8 cellular contexts compared by ENCODE assay signal in the genomic region with DNA sequence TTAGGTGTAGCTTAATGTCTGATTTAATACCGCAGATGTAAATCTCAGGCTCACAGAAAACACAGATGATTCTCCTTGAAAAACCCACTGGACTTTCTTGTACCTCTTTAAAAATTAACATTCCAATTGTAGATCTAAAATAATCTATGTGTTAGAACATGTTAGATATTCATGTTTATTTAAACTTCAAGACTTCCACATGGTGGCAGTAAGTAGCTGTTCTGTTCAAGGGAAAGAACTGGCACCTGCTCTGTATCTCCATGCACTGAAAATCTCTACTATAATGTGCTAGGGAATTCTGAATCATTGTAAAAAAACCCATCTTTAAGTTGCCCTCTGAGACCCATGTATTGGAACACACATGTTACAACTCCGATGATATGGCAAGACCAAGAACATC.
DNase-seq lines count a peak whose midpoint lies in the region; ATAC-seq and TF ChIP-seq lines count a peak whose summit lies in the region.
"Had no signal": no experiment of that assay in that cellular context is flagged by ENCODE, and none has a peak within 500 bp of the region (broad histone marks: within the 10 kb centered on the region; RNA-seq: fewer than 3 reads in every experiment).

No MANE protein-coding gene starts in this region.

- no peaks in the 10 kb centered on the region for H3K27me3 Mint-ChIP-seq in H9 (ENCODE audit: low read depth)

- H3K14ac ChIP-seq in H9 (ENCODE audit: insufficient read depth, low read length) = no peak overlapping the region

- no CpG with 5 or more reads among the region's 2 CpGs for WGBS in H9 (ENCODE audit: extremely low coverage, insufficient read length, low lambda C conversion rate)

- no peaks in the 10 kb centered on the region for H3K9me3 Mint-ChIP-seq in H9

- DNase-seq in H9 (no peak), NCI-H82 (lab: John Stamatoyannopoulos, UW) (peak; percentile 56), epithelial cell of esophagus (ENCODE audit: low read depth) (peak; percentile 33), renal cortical epithelial cell (ENCODE audit: low read depth) (peak; percentile 19), HuH-7.5 (ENCODE audit: low spot score) (no peak), mucosa of gallbladder (ENCODE audit: low spot score) (no peak)
- DNase-seq: ovary had no signal

- H4K20me1 ChIP-seq in H9 (ENCODE audit: control insufficient read depth, insufficient read depth, insufficient read length) = no peaks in the 10 kb centered on the region

- no peaks in the 10 kb centered on the region for H3K36me3 Mint-ChIP-seq in H9 (ENCODE audit: insufficient read depth in 1 of 3, low read depth in 3 of 3)

- no peak overlapping the region for H3K27ac ChIP-seq in H9 (ENCODE audit: insufficient read length, low read depth, low read length)
- H3K27ac ChIP-seq: ovary had no signal

- no peak overlapping the region for H4K5ac ChIP-seq in H9 (ENCODE audit: insufficient read length, low read depth, low read length)

- no peak overlapping the region for H3K4me3 ChIP-seq in epithelial cell of esophagus (ENCODE audit: low read length)
- H3K4me3 ChIP-seq: ovary had no signal

- no peaks in the 10 kb centered on the region for H3K79me1 ChIP-seq in H9 (ENCODE audit: insufficient read depth, low read depth, low read length, poor library complexity, severe bottlenecking)

- H4K8ac ChIP-seq in H9 (replicated peaks; ENCODE audit: insufficient read length, low read depth, low read length) = no peak overlapping the region

- H3K9me3 ChIP-seq in H9 (ENCODE audit: control insufficient read depth, low read depth, low read length) = no peaks in the 10 kb centered on the region
- H3K9me3 ChIP-seq: ovary had no signal

- H3K4me3 Mint-ChIP-seq in H9 = no peak overlapping the region

- no peak overlapping the region for H2BK120ac ChIP-seq in H9 (ENCODE audit: low read depth, low read length, poor library complexity, severe bottlenecking)

- H2BK5ac ChIP-seq in H9 (ENCODE audit: insufficient read length, low read length) = no peak overlapping the region

- no peak overlapping the region for H2BK15ac ChIP-seq in H9 (ENCODE audit: low read depth, low read length)

- no peak overlapping the region for H2AFZ ChIP-seq in H9 (ENCODE audit: low read length)

- H3T11ph ChIP-seq in H9 (ENCODE audit: low read length) = no peak overlapping the region

- no peak overlapping the region for H4K91ac ChIP-seq in H9 (ENCODE audit: insufficient read length, low read depth, low read length)

- no peak overlapping the region for H3K18ac ChIP-seq in H9 (ENCODE audit: insufficient read length, low read depth, low read length)

- no peak overlapping the region for H2BK12ac ChIP-seq in H9 (ENCODE audit: insufficient read length, low read depth, low read length)

- no peaks in the 10 kb centered on the region for H3K23me2 ChIP-seq in H9 (ENCODE audit: insufficient read length, low read depth, low read length, poor library complexity, severe bottlenecking)

- H2BK20ac ChIP-seq in H9 (ENCODE audit: low read depth, low read length, poor library complexity, severe bottlenecking) = no peak overlapping the region

- no peaks in the 10 kb centered on the region for H3K4me1 ChIP-seq in H9 (ENCODE audit: insufficient read depth, low read length)

- no peak overlapping the region for H3K4ac ChIP-seq in H9 (ENCODE audit: low read depth, low read length)

- H3K4me2 ChIP-seq in H9 (ENCODE audit: insufficient read depth, insufficient read length, low read length) = no peak overlapping the region

- H3K27me3 ChIP-seq in H9 (ENCODE audit: insufficient read depth, low read length) = no peaks in the 10 kb centered on the region
- H3K27me3 ChIP-seq: ovary had no signal

- H3K27ac Mint-ChIP-seq in H9 = no peak overlapping the region

- no peak overlapping the region for H3K9ac ChIP-seq in H9 (ENCODE audit: extremely low read depth, insufficient read length, low read length)

- no peaks in the 10 kb centered on the region for H3K4me1 Mint-ChIP-seq in H9

- TF ChIP-seq CTCF in H9 (conservative IDR thresholded peaks at IDR 0.05) = peak; percentile 66
- peak; percentile 34 for TF ChIP-seq CTCF in epithelial cell of esophagus (IDR thresholded peaks at IDR 0.05; ENCODE audit: insufficient read depth, low read depth, low read length, missing control alignments)

- no peak overlapping the region for H2AK5ac ChIP-seq in H9 (ENCODE audit: insufficient read length, low read length)

- ATAC-seq in HG03097 (IDR thresholded peaks at IDR 0.05; ENCODE audit: low FRiP score, unreplicated experiment) = no peak

- no peak overlapping the region for H3K56ac ChIP-seq in H9 (ENCODE audit: insufficient read length, low read depth, low read length)

- no peak overlapping the region for H3K23ac ChIP-seq in H9 (ENCODE audit: insufficient read length, low read depth, low read length)

- no peaks in the 10 kb centered on the region for H3K79me2 ChIP-seq in H9 (ENCODE audit: insufficient read depth, low read length)

Comparison
In these comparisons a context has a peak if more than half of its experiments do, and no peak if none do; other contexts are left out.
1. DNase-seq: peak in NCI-H82 (single experiment), epithelial cell of esophagus (single experiment) and renal cortical epithelial cell (single experiment); none in H9 (single experiment), HuH-7.5 (single experiment) and mucosa of gallbladder (single experiment).